Comparison of ENCODE assay signal across 8 cellular contexts in genomic region chr16:48384305-48384981, GRCh38. TPM values are rescaled to one million over a fixed set of nuclear protein-coding genes. Genes with fewer than 3 reads are reported as not detected.
DNase-seq lines count a peak whose midpoint lies in the region; ATAC-seq and TF ChIP-seq lines count a peak whose summit lies in the region.

No MANE protein-coding gene starts in this region.

- H3K36me3 ChIP-seq in fibroblast of lung (ENCODE audit: control insufficient read depth, insufficient read depth, low read length) (no peaks in the 10 kb centered on the region), aorta (ENCODE audit: control insufficient read depth in 1 of 2, insufficient read depth in 2 of 2, low read length in 1 of 2) (no peaks in the 10 kb centered on the region)
- no peaks in the 10 kb centered on the region for H3K36me3 ChIP-seq in naive thymus-derived CD4-positive, alpha-beta T cell (ENCODE audit: control insufficient read depth in 2 of 3, insufficient read depth in 3 of 3, low read length in 3 of 3)

- ATAC-seq in HG02840 (IDR thresholded peaks at IDR 0.05; ENCODE audit: low FRiP score, unreplicated experiment): peak; percentile 39
- ATAC-seq in naive thymus-derived CD4-positive, alpha-beta T cell: peak; percentile 43
- ATAC-seq in aorta (ENCODE audit: low FRiP score): peak; percentile 68

- peak overlapping the region; percentile 71 for H3K4me2 ChIP-seq in fibroblast of lung (ENCODE audit: extremely low read depth, insufficient read depth, low read length)

- no peak for DNase-seq in AG09309 (ENCODE audit: low read depth)
- DNase-seq in GM13977 (ENCODE audit: low spot score): peak; percentile 87
- DNase-seq in NCI-H1694 treated with DMSO at 0.1 percent for 48 hours (lab: John Stamatoyannopoulos, UW): peak; percentile 15
- DNase-seq in activated effector memory CD4-positive, alpha-beta T cell treated with Interleukin-2 at 50 U/mL for 16 hours: peak; percentile 8
- peak; percentile 42 to 73 for DNase-seq in fibroblast of lung (ENCODE audit: low read depth in 2 of 2)
- DNase-seq in naive thymus-derived CD4-positive, alpha-beta T cell: peak in 7 of 9 donors; percentile 12 to 60 (median 25)
- peak; percentile 81 to 88 for DNase-seq in aorta

- peaks cover 0 to 5% (median 0%) of the 10 kb centered on the region in 5 donors for H3K27me3 Mint-ChIP-seq in naive thymus-derived CD4-positive, alpha-beta T cell

- in situ Hi-C loops in GM13977 (cut with MboI; ENCODE audit: low pct_unique_long_range_greater_than_20kb, low sequenced_read_pairs, unreplicated experiment): no loop called here

- no peaks in the 10 kb centered on the region for H4K20me1 ChIP-seq in fibroblast of lung (ENCODE audit: control insufficient read depth, extremely low read depth, insufficient read depth, low read length)

- CTCF ChIA-PET in naive thymus-derived CD4-positive, alpha-beta T cell (lab: Charles Lee): interaction anchor here (1.0 kb wide), 1 partner anchor 224 kb away, joined by 5 read pairs; no protein-coding TSS in a partner anchor

- POLR2A ChIA-PET in naive thymus-derived CD4-positive, alpha-beta T cell (lab: Charles Lee): interaction anchor here (0.8 to 3.4 kb wide), 7 partner anchors 12 to 237 kb away, joined by 3 to 50 read pairs (median 5); no protein-coding TSS in a partner anchor

- H3K4me3 ChIP-seq in AG09309 (ENCODE audit: control insufficient read depth, low read depth, low read length) (peak overlapping the region; percentile 43), fibroblast of lung (replicated peaks in 1 of 4; ENCODE audit: control extremely low read depth in 1 of 4, insufficient read depth in 1 of 4, low read depth in 3 of 4, low read length in 4 of 4) (peak overlapping the region; percentile 69 to 96 (median 78)), aorta (ENCODE audit: low read length in 2 of 2) (peak overlapping the region; percentile 96 to 99)
- peak overlapping the region; percentile 67 for H3K4me3 ChIP-seq in naive thymus-derived CD4-positive, alpha-beta T cell (ENCODE audit: low read length)

- H3K79me2 ChIP-seq in fibroblast of lung (ENCODE audit: control insufficient read depth, insufficient read depth, low read length): peaks cover 50% of the 10 kb centered on the region

- peak overlapping the region; percentile 95 for H3K9ac ChIP-seq in fibroblast of lung (ENCODE audit: insufficient read depth, low read length)

- no peaks in the 10 kb centered on the region for H3K9me3 ChIP-seq in fibroblast of lung (ENCODE audit: control insufficient read depth, insufficient read depth, low read depth, low read length)
- no peaks in the 10 kb centered on the region for H3K9me3 ChIP-seq in naive thymus-derived CD4-positive, alpha-beta T cell (ENCODE audit: control insufficient read depth in 2 of 3, low read length in 3 of 3)
- no peaks in the 10 kb centered on the region for H3K9me3 ChIP-seq in aorta (ENCODE audit: control insufficient read depth, low read length)

- peaks cover 2% of the 10 kb centered on the region for H3K4me1 ChIP-seq in fibroblast of lung (ENCODE audit: control insufficient read depth, extremely low read depth, insufficient read depth, low read length)
- H3K4me1 ChIP-seq in naive thymus-derived CD4-positive, alpha-beta T cell (ENCODE audit: control insufficient read depth in 2 of 2, insufficient read depth in 2 of 2, low read length in 2 of 2): peaks cover 15 to 16% of the 10 kb centered on the region in 2 donors
- peaks cover 2 to 16% of the 10 kb centered on the region in 2 donors for H3K4me1 ChIP-seq in aorta (ENCODE audit: control insufficient read depth in 1 of 2, insufficient read depth in 2 of 2, low read length in 2 of 2)

- H3K27me3 ChIP-seq in fibroblast of lung (ENCODE audit: control insufficient read depth, insufficient read depth, low read length): no peaks in the 10 kb centered on the region
- H3K27me3 ChIP-seq in naive thymus-derived CD4-positive, alpha-beta T cell (ENCODE audit: control insufficient read depth in 2 of 2, insufficient read depth in 2 of 2, low read length in 2 of 2): no peaks in the 10 kb centered on the region
- no peaks in the 10 kb centered on the region for H3K27me3 ChIP-seq in aorta (ENCODE audit: control insufficient read depth in 1 of 2, insufficient read depth in 2 of 2, low read length in 1 of 2)

- intact Hi-C loops in naive thymus-derived CD4-positive, alpha-beta T cell (cut with micrococcal nuclease): loop anchor here (2.0 to 10.0 kb wide), 7 partner anchors 66 to 1700 kb away; partner anchors contain the start of genes ORC6 (in 2 of the 2), VPS35 (in 2 of the 2), DNAJA2 (in 1 of the 2) and LONP2 (in 1 of the 2)
- intact Hi-C loops in aorta (cut with DNase I): no loop called here

- 0% methylated on average over 29 to 72 of the region's 72 CpGs for WGBS in aorta, 2 donors

- no peak for TF ChIP-seq CTCF in AG09309 (IDR thresholded peaks at IDR 0.05; ENCODE audit: control insufficient read depth, insufficient read depth, low read depth, low read length, missing control alignments)
- TF ChIP-seq CTCF in GM13977 (IDR thresholded peaks at IDR 0.05; ENCODE audit: extremely low read depth, insufficient read depth, missing control alignments): no peak
- no peak for TF ChIP-seq CTCF in fibroblast of lung (conservative IDR thresholded peaks at IDR 0.05 in 1 of 2, IDR thresholded peaks at IDR 0.05 in 1 of 2; ENCODE audit: low read depth in 1 of 2, low read length in 2 of 2)

- peak overlapping the region; percentile 89 for H3K27ac ChIP-seq in fibroblast of lung (ENCODE audit: insufficient read depth, low read length)
- H3K27ac ChIP-seq in naive thymus-derived CD4-positive, alpha-beta T cell (ENCODE audit: low read depth, low read length): peak overlapping the region; percentile 94
- H3K27ac ChIP-seq in aorta (ENCODE audit: low read depth in 1 of 2, low read length in 2 of 2): peak overlapping the region; percentile 72 to 95

- peaks cover 25 to 49% (median 40%) of the 10 kb centered on the region in 7 donors for H3K4me1 Mint-ChIP-seq in naive thymus-derived CD4-positive, alpha-beta T cell

- H3K27ac Mint-ChIP-seq in naive thymus-derived CD4-positive, alpha-beta T cell: peak overlapping the region; percentile 71 to 97 (median 91)

- H3K36me3 Mint-ChIP-seq in naive thymus-derived CD4-positive, alpha-beta T cell: peaks cover 0 to 5% (median 0%) of the 10 kb centered on the region in 5 donors

- peaks cover 0 to 2% (median 0%) of the 10 kb centered on the region in 11 donors for H3K9me3 Mint-ChIP-seq in naive thymus-derived CD4-positive, alpha-beta T cell

- H3K4me3 Mint-ChIP-seq in naive thymus-derived CD4-positive, alpha-beta T cell: peak overlapping the region; percentile 82 to 98 (median 94)

- H2AFZ ChIP-seq in fibroblast of lung (ENCODE audit: low read length): no peak overlapping the region

RNA-seq across cellular contexts. Expression of gene SIAH1, which starts 0.8 kb away (rescaled TPM):
- total RNA-seq in fibroblast of lung (50.6 and 59.1 TPM in 2 replicates), aorta (10 to 100 TPM; 23.9 to 24.3 TPM)
- polyA plus RNA-seq in fibroblast of lung (17.4 and 21.4 TPM in 2 replicates), aorta (10 to 100 TPM; 12.7 to 15.3 TPM)
- 12.9 and 14.5 TPM in 2 replicates for polyA plus RNA-seq in fibroblast of lung (2012)
- 11.9 and 24.3 TPM in 2 replicates for polyA minus RNA-seq in fibroblast of lung (ENCODE audit: low replicate concordance)
- total RNA-seq in naive thymus-derived CD4-positive, alpha-beta T cell: 10 to 100 TPM; 14.5 to 51.1 (median 19.8) TPM
- 10 to 100 TPM; 16.4 to 21.2 TPM for polyA plus RNA-seq in naive thymus-derived CD4-positive, alpha-beta T cell

Comparison
In these comparisons a context has a peak if more than half of its experiments do, and no peak if none do; other contexts are left out.
1. H3K4me3 ChIP-seq: peak in every context shown above with its lines; median percentile 98 in aorta; 78 in fibroblast of lung; 67 in naive thymus-derived CD4-positive, alpha-beta T cell; 43 in AG09309.
2. intact Hi-C loops: an anchor here in naive thymus-derived CD4-positive, alpha-beta T cell (2.0 to 10.0 kb wide); none called in aorta.